18 cellular contexts compared by ENCODE assay signal in genomic region chr7:101059620-101059942, GRCh38. TPM values are rescaled to one million over a fixed set of nuclear protein-coding genes. Genes with fewer than 3 reads are reported as not detected.
A peak's percentile ranks its signal among the peaks of the same experiment; 100 is the strongest.
DNase-seq lines count a peak whose midpoint lies in the region; ATAC-seq, FAIRE-seq and TF ChIP-seq lines count a peak whose summit lies in the region.
"Had no signal": no experiment of that assay in that cellular context is flagged by ENCODE, and none has a peak within 500 bp of the region (broad histone marks: within the 10 kb centered on the region; RNA-seq: fewer than 3 reads in every experiment).

No MANE protein-coding gene starts in this region.

- no peaks in the 10 kb centered on the region for H3K79me2 ChIP-seq in KMS-11 (ENCODE audit: insufficient read depth, low read depth)
- H3K79me2 ChIP-seq in K562 (ENCODE audit: control insufficient read depth, insufficient read depth, low read length): no peaks in the 10 kb centered on the region
- H3K79me2 ChIP-seq in neural progenitor cell (ENCODE audit: low read depth): no peaks in the 10 kb centered on the region

- FAIRE-seq in K562 (lab: Jason Lieb, UNC): no peak

- H3K4me1 ChIP-seq in KMS-11 (ENCODE audit: low read depth, poor library complexity, severe bottlenecking): no peaks in the 10 kb centered on the region
- no peaks in the 10 kb centered on the region for H3K4me1 ChIP-seq in K562 (replicated peaks in 1 of 2; ENCODE audit: control insufficient read depth in 2 of 2, insufficient read depth in 2 of 2, low read length in 2 of 2)
- H3K4me1 ChIP-seq in neural progenitor cell: no peaks in the 10 kb centered on the region
- H3K4me1 ChIP-seq: A549, Peyer's patch, thyroid gland, uterus had no signal

- H3K4me3 ChIP-seq in KMS-11 (IDR thresholded peaks at IDR 0.05; ENCODE audit: insufficient read depth, low read depth, low read length): no peak overlapping the region
- H3K4me3 ChIP-seq in K562: no peak overlapping the region
- H3K4me3 ChIP-seq in neural progenitor cell: no peak overlapping the region
- H3K4me3 ChIP-seq: A549, coronary artery, mucosa of descending colon, Peyer's patch, thyroid gland, uterus had no signal

- H3K9me3 Mint-ChIP-seq in activated CD8-positive, alpha-beta T cell treated with anti-CD3 and anti-CD28 coated beads for 36 hours: no peaks in the 10 kb centered on the region
- no peaks in the 10 kb centered on the region for H3K9me3 Mint-ChIP-seq in activated CD8-positive, alpha-beta T cell treated with anti-CD3 and anti-CD28 coated beads, Interleukin-2, amount 10 ng/mL, durations not matched to agents 7 days and 5 days (ENCODE audit: insufficient read depth)
- H3K9me3 Mint-ChIP-seq in neural progenitor cell: no peaks in the 10 kb centered on the region
- H3K9me3 Mint-ChIP-seq: activated naive CD4-positive, alpha-beta T cell treated with anti-CD3 and anti-CD28 coated beads, Interleukin-2, amount 50 U/mL, for 72 hours had no signal

- no peak overlapping the region for H3K4me3 Mint-ChIP-seq in activated CD8-positive, alpha-beta T cell treated with anti-CD3 and anti-CD28 coated beads for 36 hours
- H3K4me3 Mint-ChIP-seq in activated CD8-positive, alpha-beta T cell treated with anti-CD3 and anti-CD28 coated beads, Interleukin-2, amount 10 ng/mL, durations not matched to agents 7 days and 5 days: no peak overlapping the region
- H3K4me3 Mint-ChIP-seq in neural progenitor cell: no peak overlapping the region

- H3K9me3 ChIP-seq in K562 (replicated peaks; ENCODE audit: control insufficient read depth, insufficient read depth, low read depth, low read length) (no peaks in the 10 kb centered on the region), neural progenitor cell (ENCODE audit: low read depth) (no peaks in the 10 kb centered on the region)
- H3K9me3 ChIP-seq: A549, mucosa of descending colon, Peyer's patch, thyroid gland, uterus had no signal

- peaks cover 33% of the 10 kb centered on the region for H3K27me3 Mint-ChIP-seq in activated CD8-positive, alpha-beta T cell treated with anti-CD3 and anti-CD28 coated beads for 36 hours
- peaks cover 21% of the 10 kb centered on the region for H3K27me3 Mint-ChIP-seq in activated CD8-positive, alpha-beta T cell treated with anti-CD3 and anti-CD28 coated beads, Interleukin-2, amount 10 ng/mL, durations not matched to agents 7 days and 5 days (ENCODE audit: low read depth)
- H3K27me3 Mint-ChIP-seq in neural progenitor cell (ENCODE audit: insufficient read depth, low read depth): peaks cover 30% of the 10 kb centered on the region

- 2% methylated on average over 9 of the region's 9 CpGs for WGBS in K562 (ENCODE audit: insufficient coverage, low coverage, missing lambda C conversion rate)

- no peak for DNase-seq in activated CD8-positive, alpha-beta T cell treated with anti-CD3 and anti-CD28 coated beads for 36 hours
- DNase-seq in activated CD8-positive, alpha-beta T cell treated with anti-CD3 and anti-CD28 coated beads, Interleukin-2, amount 10 ng/mL, durations not matched to agents 7 days and 5 days: no peak
- DNase-seq in K562 (ENCODE audit: extremely low read depth in 1 of 4, low spot score in 3 of 4) (no peak), neural progenitor cell (ENCODE audit: low spot score) (no peak), Ammon's horn (ENCODE audit: low spot score) (no peak)
- no peak for DNase-seq in activated CD4-positive, CD25-positive, alpha-beta regulatory T cell (lab: John Stamatoyannopoulos, UW)
- DNase-seq in stimulated activated naive CD4-positive, alpha-beta T cell (lab: John Stamatoyannopoulos, UW): no peak

- H3K27ac ChIP-seq in KMS-11 (no peak overlapping the region), K562 (ENCODE audit: extremely low read depth, low read depth, low read length) (no peak overlapping the region), neural progenitor cell (no peak overlapping the region)
- H3K27ac ChIP-seq: A549, coronary artery, epithelial cell of prostate, Peyer's patch, thyroid gland, uterus had no signal

- peaks cover 5% of the 10 kb centered on the region for H3F3A ChIP-seq in neural progenitor cell (ENCODE audit: low read depth)

- TF ChIP-seq POLR2A in K562 (conservative IDR thresholded peaks at IDR 0.05): no peak

- H3K4me1 Mint-ChIP-seq in activated CD8-positive, alpha-beta T cell treated with anti-CD3 and anti-CD28 coated beads for 36 hours (ENCODE audit: low read depth): peaks cover 5% of the 10 kb centered on the region
- no peaks in the 10 kb centered on the region for H3K4me1 Mint-ChIP-seq in activated CD8-positive, alpha-beta T cell treated with anti-CD3 and anti-CD28 coated beads, Interleukin-2, amount 10 ng/mL, durations not matched to agents 7 days and 5 days (ENCODE audit: low read depth)
- H3K4me1 Mint-ChIP-seq in neural progenitor cell: no peaks in the 10 kb centered on the region

- H3K9ac ChIP-seq in KMS-11 (no peak overlapping the region), K562 (ENCODE audit: insufficient read depth in 1 of 2, low read depth in 2 of 2, low read length in 2 of 2) (no peak overlapping the region), neural progenitor cell (no peak overlapping the region)

- in situ Hi-C loops in K562 (cut with MboI): loop anchor here (5.0 kb wide), 1 partner anchor 167 kb away; no protein-coding TSS in a partner anchor

- no peak overlapping the region for H3K27ac Mint-ChIP-seq in activated CD8-positive, alpha-beta T cell treated with anti-CD3 and anti-CD28 coated beads for 36 hours
- H3K27ac Mint-ChIP-seq in activated CD8-positive, alpha-beta T cell treated with anti-CD3 and anti-CD28 coated beads, Interleukin-2, amount 10 ng/mL, durations not matched to agents 7 days and 5 days: no peak overlapping the region
- no peak overlapping the region for H3K27ac Mint-ChIP-seq in neural progenitor cell

- H3K9me1 ChIP-seq in K562 (ENCODE audit: control insufficient read depth, insufficient read depth, low read length): no peaks in the 10 kb centered on the region

- intact Hi-C loops in activated CD8-positive, alpha-beta T cell treated with anti-CD3 and anti-CD28 coated beads for 36 hours (cut with micrococcal nuclease): loop anchor here (2.0 to 5.0 kb wide), 2 partner anchors 92 to 163 kb away; partner anchors contain the start of gene MUC12
- intact Hi-C loops in K562 (cut with micrococcal nuclease): loop anchor here (1.0 kb wide), 3 partner anchors 93 to 260 kb away; no protein-coding TSS in a partner anchor

- H3K36me3 ChIP-seq in KMS-11 (ENCODE audit: insufficient read depth) (no peaks in the 10 kb centered on the region), K562 (ENCODE audit: control insufficient read depth, insufficient read depth, low read length) (no peaks in the 10 kb centered on the region), neural progenitor cell (no peaks in the 10 kb centered on the region)
- H3K36me3 ChIP-seq: thyroid gland, uterus had no signal

- no peak for ATAC-seq in activated CD8-positive, alpha-beta T cell treated with anti-CD3 and anti-CD28 coated beads for 36 hours
- no peak for ATAC-seq in activated CD8-positive, alpha-beta T cell treated with anti-CD3 and anti-CD28 coated beads, Interleukin-2, amount 10 ng/mL, durations not matched to agents 7 days and 5 days
- ATAC-seq in K562: peak; percentile 14; the same call in 1 of the 3 replicates

- peak; percentile 46 for TF ChIP-seq CTCF in activated CD8-positive, alpha-beta T cell treated with anti-CD3 and anti-CD28 coated beads for 36 hours (IDR thresholded peaks at IDR 0.05)
- TF ChIP-seq CTCF in KMS-11 (conservative IDR thresholded peaks at IDR 0.05; ENCODE audit: low read depth, low read length) (peak; percentile 53; the same call in 1 of the 2 replicates), K562 (IDR thresholded peaks at IDR 0.05 in 2 of 3, conservative IDR thresholded peaks at IDR 0.05 in 1 of 3; ENCODE audit: insufficient read depth in 2 of 3, low read depth in 1 of 3, low read length in 3 of 3) (no peak), neural progenitor cell (IDR thresholded peaks at IDR 0.05) (peak; percentile 2)

- POLR2A ChIA-PET in activated CD8-positive, alpha-beta T cell treated with anti-CD3 and anti-CD28 coated beads for 36 hours (lab: Charles Lee): no interaction called here
- POLR2A ChIA-PET in activated CD8-positive, alpha-beta T cell treated with anti-CD3 and anti-CD28 coated beads, Interleukin-2, amount 10 ng/mL, durations not matched to agents 7 days and 5 days (lab: Charles Lee): no interaction called here
- POLR2A ChIA-PET in K562 (lab: Yijun Ruan, JAX): interaction anchor here (1.8 kb wide), 1 partner anchor 170 kb away, joined by 4 read pairs; the partner anchor contains the start of gene UFSP1

- H4K20me1 ChIP-seq in KMS-11 (ENCODE audit: insufficient read depth) (no peaks in the 10 kb centered on the region), K562 (replicated peaks; ENCODE audit: control insufficient read depth, insufficient read depth, low read length) (peaks cover 4% of the 10 kb centered on the region; the same call in 1 of the 2 replicates), neural progenitor cell (ENCODE audit: low read depth) (peaks cover 6% of the 10 kb centered on the region)

- H3K27me3 ChIP-seq in KMS-11 (ENCODE audit: insufficient read depth, low read depth) (peaks cover 100% of the 10 kb centered on the region), K562 (ENCODE audit: control insufficient read depth in 2 of 2, insufficient read depth in 2 of 2, low read length in 2 of 2) (peaks cover 13 to 42% of the 10 kb centered on the region in 2 experiments; a peak in 4 of 5 replicates), neural progenitor cell (peaks cover 48% of the 10 kb centered on the region)
- H3K27me3 ChIP-seq: Peyer's patch, thyroid gland had no signal

- H3K36me3 Mint-ChIP-seq in activated CD8-positive, alpha-beta T cell treated with anti-CD3 and anti-CD28 coated beads for 36 hours (ENCODE audit: low read depth): no peaks in the 10 kb centered on the region
- no peaks in the 10 kb centered on the region for H3K36me3 Mint-ChIP-seq in activated CD8-positive, alpha-beta T cell treated with anti-CD3 and anti-CD28 coated beads, Interleukin-2, amount 10 ng/mL, durations not matched to agents 7 days and 5 days (ENCODE audit: low read depth)
- H3K36me3 Mint-ChIP-seq in neural progenitor cell: no peaks in the 10 kb centered on the region
- H3K36me3 Mint-ChIP-seq: activated naive CD4-positive, alpha-beta T cell treated with anti-CD3 and anti-CD28 coated beads, Interleukin-2, amount 50 U/mL, for 72 hours had no signal

- TF ChIP-seq EP300 in K562 (IDR thresholded peaks at IDR 0.05; ENCODE audit: low read length): no peak

- H2AFZ ChIP-seq in KMS-11 (ENCODE audit: low read depth) (no peak overlapping the region), K562 (ENCODE audit: low read depth, low read length) (no peak overlapping the region), neural progenitor cell (replicated peaks) (no peak overlapping the region)

- no peak for TF ChIP-seq RAD21 in K562 (CRISPR knock-in tag; conservative IDR thresholded peaks at IDR 0.05 in 1 of 2, IDR thresholded peaks at IDR 0.05 in 1 of 2)

- H3K4me2 ChIP-seq in KMS-11 (no peak overlapping the region), K562 (ENCODE audit: insufficient read depth, low read length) (no peak overlapping the region), neural progenitor cell (no peak overlapping the region)

- no TSS peak for BruUV-seq in K562 (replicated peaks; lab: Mats Ljungman, UMichigan)

- CTCF ChIA-PET in activated CD8-positive, alpha-beta T cell treated with anti-CD3 and anti-CD28 coated beads for 36 hours (lab: Charles Lee): interaction anchor here (0.7 to 2.8 kb wide), 16 partner anchors 11 to 259 kb away, joined by 3 to 19 read pairs (median 6); partner anchors contain the start of genes ACHE, SLC12A9 and ZNHIT1
- CTCF ChIA-PET in activated CD8-positive, alpha-beta T cell treated with anti-CD3 and anti-CD28 coated beads, Interleukin-2, amount 10 ng/mL, durations not matched to agents 7 days and 5 days (lab: Charles Lee): interaction anchor here (1.2 to 2.3 kb wide), 6 partner anchors 10 to 170 kb away, joined by 3 to 14 read pairs (median 8); partner anchors contain the start of genes ACHE and UFSP1
- CTCF ChIA-PET in K562 (lab: Yijun Ruan, JAX; ENCODE audit: low intra/inter-chr PET ratio): interaction anchor here (0.6 to 3.6 kb wide), 11 partner anchors 17 to 891 kb away, joined by 3 to 44 read pairs (median 4); partner anchors contain the start of genes ACHE and POP7

RNA-seq across cellular contexts. Expression of gene TRIM56, which starts 25.7 kb away (rescaled TPM):
- 10 to 100 TPM; 40.1 to 42.3 TPM for total RNA-seq in activated CD8-positive, alpha-beta T cell treated with anti-CD3 and anti-CD28 coated beads for 36 hours
- total RNA-seq in activated CD8-positive, alpha-beta T cell treated with anti-CD3 and anti-CD28 coated beads, Interleukin-2, amount 10 ng/mL, durations not matched to agents 7 days and 5 days: 10 to 100 TPM; 66.8 to 67.9 TPM
- total RNA-seq in K562 (2011; cell fraction: chromatin; rRNA removed; ENCODE audit: low replicate concordance): 30.8 and 42.4 TPM in 2 replicates
- 23.3 and 25.4 TPM in 2 replicates for total RNA-seq in K562 (2011; cell fraction: nucleolus; rRNA removed)
- 26.5 and 28.8 TPM in 2 replicates for total RNA-seq in K562 (2011; cell fraction: nucleoplasm; rRNA removed)
- total RNA-seq in K562 (2014; rRNA removed) (13.3 and 13.8 TPM in 2 replicates), K562 (2014; rRNA removed; fragmentation: Illumina TruSeq; extraction: Trizol) (8.2 and 11.6 TPM in 2 replicates), K562 (2015; rRNA removed; fragmentation: Illumina TruSeq; extraction: Trizol) (10.4 and 12.1 TPM in 2 replicates), K562 (2021) (26.6 and 29.7 TPM in 2 replicates), neural progenitor cell (ENCODE audit: low replicate concordance) (1.4 and 2.3 TPM in 2 replicates)
- polyA plus RNA-seq in K562 (2011; rRNA removed) (4.5 and 6.4 TPM in 2 replicates), K562 (2014; fragmentation: Illumina TruSeq; extraction: Trizol) (13.3 and 15.1 TPM in 2 replicates), K562 (2014; fragmentation: Nextera tagmentation; extraction: Ambion mirVana) (1 to 10 TPM; 2.0 to 2.7 TPM), K562 (2014; rRNA removed) (10.3 and 12.5 TPM in 2 replicates)
- 2.3 and 6.2 TPM in 2 replicates for polyA plus RNA-seq in K562 (2011; cell fraction: cytosol; rRNA removed)
- 5.8 and 11.0 TPM in 2 replicates for polyA plus RNA-seq in K562 (2011; cell fraction: nucleus; rRNA removed)
- 23.0 and 23.6 TPM in 2 replicates for polyA plus RNA-seq in K562 (2012)
- 9.8 and 19.8 TPM in 2 replicates for polyA minus RNA-seq in K562 (2011; rRNA and poly(A)+ RNA removed)
- polyA minus RNA-seq in K562 (2011; cell fraction: cytosol; rRNA and poly(A)+ RNA removed): 5.8 and 8.5 TPM in 2 replicates
- polyA minus RNA-seq in K562 (2011; cell fraction: nucleus; rRNA and poly(A)+ RNA removed): 7.5 and 7.7 TPM in 2 replicates

RNA-seq across cellular contexts. Expression of gene MUC17, which starts 39.7 kb away (rescaled TPM):
- not detected for total RNA-seq in activated CD8-positive, alpha-beta T cell treated with anti-CD3 and anti-CD28 coated beads for 36 hours
- not detected for total RNA-seq in activated CD8-positive, alpha-beta T cell treated with anti-CD3 and anti-CD28 coated beads, Interleukin-2, amount 10 ng/mL, durations not matched to agents 7 days and 5 days
- not detected in 2 replicates for total RNA-seq in K562 (2011; cell fraction: chromatin; rRNA removed; ENCODE audit: low replicate concordance)
- total RNA-seq in K562 (2011; cell fraction: nucleolus; rRNA removed): not detected in 2 replicates
- total RNA-seq in K562 (2011; cell fraction: nucleoplasm; rRNA removed): under 0.01 TPM in 1 of 2 replicates, not detected in the other
- not detected in 2 replicates for total RNA-seq in K562 (2014; rRNA removed)
- not detected in 2 replicates for total RNA-seq in K562 (2014; rRNA removed; fragmentation: Illumina TruSeq; extraction: Trizol)
- not detected in 2 replicates for total RNA-seq in K562 (2015; rRNA removed; fragmentation: Illumina TruSeq; extraction: Trizol)
- total RNA-seq in K562 (2021): not detected in 2 replicates
- not detected in 2 replicates for polyA plus RNA-seq in K562 (2011; rRNA removed)
- polyA plus RNA-seq in K562 (2011; cell fraction: cytosol; rRNA removed): under 0.01 TPM in 2 replicates
- polyA plus RNA-seq in K562 (2011; cell fraction: nucleus; rRNA removed): 0.01 TPM in 1 of 2 replicates, not detected in the other
- polyA plus RNA-seq in K562 (2012): not detected in 2 replicates
- not detected in 2 replicates for polyA plus RNA-seq in K562 (2014; fragmentation: Illumina TruSeq; extraction: Trizol)
- polyA plus RNA-seq in K562 (2014; fragmentation: Nextera tagmentation; extraction: Ambion mirVana): not detected
- not detected in 2 replicates for polyA plus RNA-seq in K562 (2014; rRNA removed)
- polyA minus RNA-seq in K562 (2011; rRNA and poly(A)+ RNA removed): under 0.01 TPM in 1 of 2 replicates, not detected in the other
- not detected in 2 replicates for polyA minus RNA-seq in K562 (2011; cell fraction: cytosol; rRNA and poly(A)+ RNA removed)
- not detected in 2 replicates for polyA minus RNA-seq in K562 (2011; cell fraction: nucleus; rRNA and poly(A)+ RNA removed)
- under 0.01 TPM in 1 of 2 replicates, not detected in the other for total RNA-seq in neural progenitor cell (ENCODE audit: low replicate concordance)
- total RNA-seq: activated naive CD4-positive, alpha-beta T cell treated with anti-CD3 and anti-CD28 coated beads, Interleukin-2, amount 50 U/mL, for 72 hours; H7; lung microvascular endothelial cell; thyroid gland had no signal

Comparison
In these comparisons a context has a peak if more than half of its experiments do, and no peak if none do; other contexts are left out.
1. CTCF ChIP-seq: peak in activated CD8-positive, alpha-beta T cell treated with anti-CD3 and anti-CD28 coated beads for 36 hours (single experiment), KMS-11 (single experiment) and neural progenitor cell (single experiment); none in K562 (0 of 3).